Comparison of ENCODE assay signal across 1 cellular context in the genomic region with DNA sequence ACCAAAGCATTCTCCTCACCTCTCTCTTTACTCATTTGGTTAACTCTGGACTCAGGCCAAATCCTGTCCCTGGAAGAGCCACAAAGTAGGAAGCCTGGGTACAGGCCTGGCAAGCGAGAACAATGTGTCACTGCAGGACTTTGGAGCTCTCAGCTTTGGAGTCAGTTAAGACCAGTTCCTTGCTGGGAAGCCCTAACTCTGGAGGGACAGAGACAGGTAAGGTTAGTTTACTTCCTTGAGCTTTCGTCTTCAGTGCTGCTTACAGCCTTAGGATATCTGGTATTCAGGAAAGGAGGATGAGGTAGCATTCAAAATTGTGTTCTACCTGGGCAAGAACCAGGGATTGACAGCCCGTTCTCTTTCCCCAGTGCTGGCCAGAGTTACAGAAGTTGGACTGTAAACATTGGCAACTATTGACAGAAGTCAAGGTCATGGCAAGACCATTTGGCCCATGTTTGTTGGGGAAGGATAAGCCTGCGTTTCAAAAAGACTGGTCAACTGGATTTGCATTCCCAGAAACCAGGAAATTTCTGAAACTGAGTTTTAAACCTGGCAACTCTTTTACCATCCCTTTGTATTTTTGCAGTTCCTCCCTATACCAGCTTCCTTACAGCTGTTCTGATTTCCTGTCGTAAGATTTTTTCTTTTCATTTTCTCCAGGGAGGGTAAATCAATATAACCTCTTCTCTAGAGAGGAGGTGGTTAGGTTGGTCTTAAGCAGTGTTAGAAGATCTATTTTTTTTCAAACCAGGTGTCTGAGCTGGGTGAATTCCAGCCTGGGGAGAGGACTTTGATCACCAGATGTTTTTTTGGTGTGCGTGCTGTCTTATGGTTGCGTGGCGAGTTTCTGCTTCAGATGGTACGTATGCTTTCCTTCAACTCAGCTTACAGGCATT.
TF ChIP-seq lines count a peak whose summit lies in the region.

A gene with protein sequence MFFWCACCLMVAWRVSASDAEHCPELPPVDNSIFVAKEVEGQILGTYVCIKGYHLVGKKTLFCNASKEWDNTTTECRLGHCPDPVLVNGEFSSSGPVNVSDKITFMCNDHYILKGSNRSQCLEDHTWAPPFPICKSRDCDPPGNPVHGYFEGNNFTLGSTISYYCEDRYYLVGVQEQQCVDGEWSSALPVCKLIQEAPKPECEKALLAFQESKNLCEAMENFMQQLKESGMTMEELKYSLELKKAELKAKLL (plus strand): TSS at position 130 of the 896 bp plus-strand sequence. CDS start 672 bp downstream, at position 802.

TF ChIP-seq in HepG2, 621 proteins besides CTCF, POLR2A, EP300 and RAD21 (continued from another document and continues in another):
- TF ChIP-seq, protein P1, sequence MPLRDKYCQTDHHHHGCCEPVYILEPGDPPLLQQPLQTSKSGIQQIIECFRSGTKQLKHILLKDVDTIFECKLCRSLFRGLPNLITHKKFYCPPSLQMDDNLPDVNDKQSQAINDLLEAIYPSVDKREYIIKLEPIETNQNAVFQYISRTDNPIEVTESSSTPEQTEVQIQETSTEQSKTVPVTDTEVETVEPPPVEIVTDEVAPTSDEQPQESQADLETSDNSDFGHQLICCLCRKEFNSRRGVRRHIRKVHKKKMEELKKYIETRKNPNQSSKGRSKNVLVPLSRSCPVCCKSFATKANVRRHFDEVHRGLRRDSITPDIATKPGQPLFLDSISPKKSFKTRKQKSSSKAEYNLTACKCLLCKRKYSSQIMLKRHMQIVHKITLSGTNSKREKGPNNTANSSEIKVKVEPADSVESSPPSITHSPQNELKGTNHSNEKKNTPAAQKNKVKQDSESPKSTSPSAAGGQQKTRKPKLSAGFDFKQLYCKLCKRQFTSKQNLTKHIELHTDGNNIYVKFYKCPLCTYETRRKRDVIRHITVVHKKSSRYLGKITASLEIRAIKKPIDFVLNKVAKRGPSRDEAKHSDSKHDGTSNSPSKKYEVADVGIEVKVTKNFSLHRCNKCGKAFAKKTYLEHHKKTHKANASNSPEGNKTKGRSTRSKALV (CRISPR knock-in tag; IDR thresholded peaks at IDR 0.05), result no peak
- TF ChIP-seq NR3C1 (CRISPR knock-in tag; IDR thresholded peaks at IDR 0.05), result no peak
- TF ChIP-seq NFIB (CRISPR knock-in tag; IDR thresholded peaks at IDR 0.05; ENCODE audit: borderline replicate concordance), result no peak
- TF ChIP-seq ZNF136 (CRISPR knock-in tag; IDR thresholded peaks at IDR 0.05; ENCODE audit: low read depth), result peak; percentile 47; the same call in 1 of the 2 replicates
- TF ChIP-seq, protein P2, sequence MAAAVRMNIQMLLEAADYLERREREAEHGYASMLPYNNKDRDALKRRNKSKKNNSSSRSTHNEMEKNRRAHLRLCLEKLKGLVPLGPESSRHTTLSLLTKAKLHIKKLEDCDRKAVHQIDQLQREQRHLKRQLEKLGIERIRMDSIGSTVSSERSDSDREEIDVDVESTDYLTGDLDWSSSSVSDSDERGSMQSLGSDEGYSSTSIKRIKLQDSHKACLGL (CRISPR knock-in tag; IDR thresholded peaks at IDR 0.05), result no peak
- TF ChIP-seq, protein P3, sequence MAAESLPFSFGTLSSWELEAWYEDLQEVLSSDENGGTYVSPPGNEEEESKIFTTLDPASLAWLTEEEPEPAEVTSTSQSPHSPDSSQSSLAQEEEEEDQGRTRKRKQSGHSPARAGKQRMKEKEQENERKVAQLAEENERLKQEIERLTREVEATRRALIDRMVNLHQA (CRISPR knock-in tag; IDR thresholded peaks at IDR 0.05), result no peak
- TF ChIP-seq FOXO1 (CRISPR knock-in tag; IDR thresholded peaks at IDR 0.05), result peak; percentile 96
- no peak for TF ChIP-seq ZNF432 (CRISPR knock-in tag; IDR thresholded peaks at IDR 0.05; ENCODE audit: borderline replicate concordance)
- no peak for TF ChIP-seq ZNF7 (CRISPR knock-in tag; IDR thresholded peaks at IDR 0.05)
- no peak for TF ChIP-seq SYNCRIP (IDR thresholded peaks at IDR 0.05; ENCODE audit: insufficient read depth, low read depth, low read length)
- peak; percentile 85 for TF ChIP-seq POGZ (CRISPR knock-in tag; IDR thresholded peaks at IDR 0.05)
- TF ChIP-seq STAT5B (CRISPR knock-in tag; IDR thresholded peaks at IDR 0.05), result no peak
- TF ChIP-seq XRCC5 (optimal IDR thresholded peaks at IDR 0.05; ENCODE audit: low read length), result no peak
- TF ChIP-seq SMC3 (IDR thresholded peaks at IDR 0.05; ENCODE audit: low read length), result no peak
- TF ChIP-seq SALL1 (CRISPR knock-in tag; IDR thresholded peaks at IDR 0.05), result peak; percentile 88
- TF ChIP-seq NCOA1 (CRISPR knock-in tag; IDR thresholded peaks at IDR 0.05), result no peak
- TF ChIP-seq TBX3 (IDR thresholded peaks at IDR 0.05; ENCODE audit: borderline replicate concordance), result 0 out of 2 replicates have a peak, but pooled peaks have one; percentile 42
- TF ChIP-seq SMARCE1 (IDR thresholded peaks at IDR 0.05; ENCODE audit: borderline replicate concordance), result no peak
- TF ChIP-seq ZBTB20 (CRISPR knock-in tag; IDR thresholded peaks at IDR 0.05; ENCODE audit: borderline replicate concordance, low read depth), result peak; percentile 43; the same call in 1 of the 2 replicates
- TF ChIP-seq ZNF672 (CRISPR knock-in tag; IDR thresholded peaks at IDR 0.05), result no peak
- no peak for TF ChIP-seq TMF1 (CRISPR knock-in tag; IDR thresholded peaks at IDR 0.05; ENCODE audit: low read depth)
- no peak for TF ChIP-seq ZNF713 (CRISPR knock-in tag; IDR thresholded peaks at IDR 0.05)
- no peak for TF ChIP-seq DNMT3B (CRISPR knock-in tag; conservative IDR thresholded peaks at IDR 0.05)
- TF ChIP-seq HNRNPLL (IDR thresholded peaks at IDR 0.05; ENCODE audit: low read depth, low read length, poor library complexity, severe bottlenecking), result no peak
- TF ChIP-seq ZNF780A (CRISPR knock-in tag; IDR thresholded peaks at IDR 0.05), result no peak
- TF ChIP-seq RBM22 (optimal IDR thresholded peaks at IDR 0.05; ENCODE audit: low read length), result no peak
- TF ChIP-seq, protein P4, sequence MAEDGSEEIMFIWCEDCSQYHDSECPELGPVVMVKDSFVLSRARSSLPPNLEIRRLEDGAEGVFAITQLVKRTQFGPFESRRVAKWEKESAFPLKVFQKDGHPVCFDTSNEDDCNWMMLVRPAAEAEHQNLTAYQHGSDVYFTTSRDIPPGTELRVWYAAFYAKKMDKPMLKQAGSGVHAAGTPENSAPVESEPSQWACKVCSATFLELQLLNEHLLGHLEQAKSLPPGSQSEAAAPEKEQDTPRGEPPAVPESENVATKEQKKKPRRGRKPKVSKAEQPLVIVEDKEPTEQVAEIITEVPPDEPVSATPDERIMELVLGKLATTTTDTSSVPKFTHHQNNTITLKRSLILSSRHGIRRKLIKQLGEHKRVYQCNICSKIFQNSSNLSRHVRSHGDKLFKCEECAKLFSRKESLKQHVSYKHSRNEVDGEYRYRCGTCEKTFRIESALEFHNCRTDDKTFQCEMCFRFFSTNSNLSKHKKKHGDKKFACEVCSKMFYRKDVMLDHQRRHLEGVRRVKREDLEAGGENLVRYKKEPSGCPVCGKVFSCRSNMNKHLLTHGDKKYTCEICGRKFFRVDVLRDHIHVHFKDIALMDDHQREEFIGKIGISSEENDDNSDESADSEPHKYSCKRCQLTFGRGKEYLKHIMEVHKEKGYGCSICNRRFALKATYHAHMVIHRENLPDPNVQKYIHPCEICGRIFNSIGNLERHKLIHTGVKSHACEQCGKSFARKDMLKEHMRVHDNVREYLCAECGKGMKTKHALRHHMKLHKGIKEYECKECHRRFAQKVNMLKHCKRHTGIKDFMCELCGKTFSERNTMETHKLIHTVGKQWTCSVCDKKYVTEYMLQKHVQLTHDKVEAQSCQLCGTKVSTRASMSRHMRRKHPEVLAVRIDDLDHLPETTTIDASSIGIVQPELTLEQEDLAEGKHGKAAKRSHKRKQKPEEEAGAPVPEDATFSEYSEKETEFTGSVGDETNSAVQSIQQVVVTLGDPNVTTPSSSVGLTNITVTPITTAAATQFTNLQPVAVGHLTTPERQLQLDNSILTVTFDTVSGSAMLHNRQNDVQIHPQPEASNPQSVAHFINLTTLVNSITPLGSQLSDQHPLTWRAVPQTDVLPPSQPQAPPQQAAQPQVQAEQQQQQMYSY (CRISPR knock-in tag; IDR thresholded peaks at IDR 0.05), result peak; percentile 22; the same call in 1 of the 2 replicates
- TF ChIP-seq, protein P5, sequence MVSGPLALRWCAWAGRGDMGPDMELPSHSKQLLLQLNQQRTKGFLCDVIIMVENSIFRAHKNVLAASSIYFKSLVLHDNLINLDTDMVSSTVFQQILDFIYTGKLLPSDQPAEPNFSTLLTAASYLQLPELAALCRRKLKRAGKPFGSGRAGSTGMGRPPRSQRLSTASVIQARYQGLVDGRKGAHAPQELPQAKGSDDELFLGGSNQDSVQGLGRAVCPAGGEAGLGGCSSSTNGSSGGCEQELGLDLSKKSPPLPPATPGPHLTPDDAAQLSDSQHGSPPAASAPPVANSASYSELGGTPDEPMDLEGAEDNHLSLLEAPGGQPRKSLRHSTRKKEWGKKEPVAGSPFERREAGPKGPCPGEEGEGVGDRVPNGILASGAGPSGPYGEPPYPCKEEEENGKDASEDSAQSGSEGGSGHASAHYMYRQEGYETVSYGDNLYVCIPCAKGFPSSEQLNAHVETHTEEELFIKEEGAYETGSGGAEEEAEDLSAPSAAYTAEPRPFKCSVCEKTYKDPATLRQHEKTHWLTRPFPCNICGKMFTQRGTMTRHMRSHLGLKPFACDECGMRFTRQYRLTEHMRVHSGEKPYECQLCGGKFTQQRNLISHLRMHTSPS (CRISPR knock-in tag; IDR thresholded peaks at IDR 0.05; ENCODE audit: low read depth), result no peak; the same call in 1 of the 2 replicates
- TF ChIP-seq, protein P6, sequence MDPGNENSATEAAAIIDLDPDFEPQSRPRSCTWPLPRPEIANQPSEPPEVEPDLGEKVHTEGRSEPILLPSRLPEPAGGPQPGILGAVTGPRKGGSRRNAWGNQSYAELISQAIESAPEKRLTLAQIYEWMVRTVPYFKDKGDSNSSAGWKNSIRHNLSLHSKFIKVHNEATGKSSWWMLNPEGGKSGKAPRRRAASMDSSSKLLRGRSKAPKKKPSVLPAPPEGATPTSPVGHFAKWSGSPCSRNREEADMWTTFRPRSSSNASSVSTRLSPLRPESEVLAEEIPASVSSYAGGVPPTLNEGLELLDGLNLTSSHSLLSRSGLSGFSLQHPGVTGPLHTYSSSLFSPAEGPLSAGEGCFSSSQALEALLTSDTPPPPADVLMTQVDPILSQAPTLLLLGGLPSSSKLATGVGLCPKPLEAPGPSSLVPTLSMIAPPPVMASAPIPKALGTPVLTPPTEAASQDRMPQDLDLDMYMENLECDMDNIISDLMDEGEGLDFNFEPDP (CRISPR knock-in tag; conservative IDR thresholded peaks at IDR 0.05), result no peak
- TF ChIP-seq THAP11 (CRISPR knock-in tag; IDR thresholded peaks at IDR 0.05), result peak; percentile 63; the same call in 1 of the 2 replicates
- TF ChIP-seq, protein P7, sequence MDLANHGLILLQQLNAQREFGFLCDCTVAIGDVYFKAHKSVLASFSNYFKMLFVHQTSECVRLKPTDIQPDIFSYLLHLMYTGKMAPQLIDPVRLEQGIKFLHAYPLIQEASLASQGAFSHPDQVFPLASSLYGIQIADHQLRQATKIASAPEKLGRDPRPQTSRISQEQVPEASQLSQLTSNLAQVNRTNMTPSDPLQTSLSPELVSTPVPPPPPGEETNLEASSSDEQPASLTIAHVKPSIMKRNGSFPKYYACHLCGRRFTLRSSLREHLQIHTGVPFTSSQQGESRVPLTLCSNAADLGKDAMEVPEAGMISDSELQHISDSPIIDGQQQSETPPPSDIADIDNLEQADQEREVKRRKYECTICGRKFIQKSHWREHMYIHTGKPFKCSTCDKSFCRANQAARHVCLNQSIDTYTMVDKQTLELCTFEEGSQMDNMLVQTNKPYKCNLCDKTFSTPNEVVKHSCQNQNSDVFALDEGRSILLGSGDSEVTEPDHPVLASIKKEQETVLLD (CRISPR knock-in tag; IDR thresholded peaks at IDR 0.05; ENCODE audit: low read depth), result no peak
- TF ChIP-seq MIXL1 (CRISPR knock-in tag; IDR thresholded peaks at IDR 0.05), result peak; percentile 67; the same call in 1 of the 2 replicates
- TF ChIP-seq, protein P8, sequence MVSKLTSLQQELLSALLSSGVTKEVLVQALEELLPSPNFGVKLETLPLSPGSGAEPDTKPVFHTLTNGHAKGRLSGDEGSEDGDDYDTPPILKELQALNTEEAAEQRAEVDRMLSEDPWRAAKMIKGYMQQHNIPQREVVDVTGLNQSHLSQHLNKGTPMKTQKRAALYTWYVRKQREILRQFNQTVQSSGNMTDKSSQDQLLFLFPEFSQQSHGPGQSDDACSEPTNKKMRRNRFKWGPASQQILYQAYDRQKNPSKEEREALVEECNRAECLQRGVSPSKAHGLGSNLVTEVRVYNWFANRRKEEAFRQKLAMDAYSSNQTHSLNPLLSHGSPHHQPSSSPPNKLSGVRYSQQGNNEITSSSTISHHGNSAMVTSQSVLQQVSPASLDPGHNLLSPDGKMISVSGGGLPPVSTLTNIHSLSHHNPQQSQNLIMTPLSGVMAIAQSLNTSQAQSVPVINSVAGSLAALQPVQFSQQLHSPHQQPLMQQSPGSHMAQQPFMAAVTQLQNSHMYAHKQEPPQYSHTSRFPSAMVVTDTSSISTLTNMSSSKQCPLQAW (CRISPR knock-in tag; IDR thresholded peaks at IDR 0.05), result peak; percentile 62; the same call in 1 of the 2 replicates
- TF ChIP-seq RBAK (CRISPR knock-in tag; IDR thresholded peaks at IDR 0.05), result no peak
- peak; percentile 70; the same call in 1 of the 2 replicates for TF ChIP-seq ETV6 (CRISPR knock-in tag; conservative IDR thresholded peaks at IDR 0.05)
- no peak for TF ChIP-seq MTA1 (CRISPR knock-in tag; IDR thresholded peaks at IDR 0.05; ENCODE audit: borderline replicate concordance)
- TF ChIP-seq ZNF451 (CRISPR knock-in tag; IDR thresholded peaks at IDR 0.05), result no peak
- TF ChIP-seq HNRNPL (IDR thresholded peaks at IDR 0.05; ENCODE audit: low read depth, low read length), result no peak
- TF ChIP-seq, protein P9, sequence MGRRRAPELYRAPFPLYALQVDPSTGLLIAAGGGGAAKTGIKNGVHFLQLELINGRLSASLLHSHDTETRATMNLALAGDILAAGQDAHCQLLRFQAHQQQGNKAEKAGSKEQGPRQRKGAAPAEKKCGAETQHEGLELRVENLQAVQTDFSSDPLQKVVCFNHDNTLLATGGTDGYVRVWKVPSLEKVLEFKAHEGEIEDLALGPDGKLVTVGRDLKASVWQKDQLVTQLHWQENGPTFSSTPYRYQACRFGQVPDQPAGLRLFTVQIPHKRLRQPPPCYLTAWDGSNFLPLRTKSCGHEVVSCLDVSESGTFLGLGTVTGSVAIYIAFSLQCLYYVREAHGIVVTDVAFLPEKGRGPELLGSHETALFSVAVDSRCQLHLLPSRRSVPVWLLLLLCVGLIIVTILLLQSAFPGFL (CRISPR knock-in tag; IDR thresholded peaks at IDR 0.05), result no peak
- no peak for TF ChIP-seq EZH2 (conservative IDR thresholded peaks at IDR 0.05; ENCODE audit: low read depth, low read length)
- TF ChIP-seq KDM2A (CRISPR knock-in tag; IDR thresholded peaks at IDR 0.05; ENCODE audit: borderline replicate concordance, low read depth), result 0 out of 2 replicates have a peak, but pooled peaks have one; percentile 21
- TF ChIP-seq, protein P10, sequence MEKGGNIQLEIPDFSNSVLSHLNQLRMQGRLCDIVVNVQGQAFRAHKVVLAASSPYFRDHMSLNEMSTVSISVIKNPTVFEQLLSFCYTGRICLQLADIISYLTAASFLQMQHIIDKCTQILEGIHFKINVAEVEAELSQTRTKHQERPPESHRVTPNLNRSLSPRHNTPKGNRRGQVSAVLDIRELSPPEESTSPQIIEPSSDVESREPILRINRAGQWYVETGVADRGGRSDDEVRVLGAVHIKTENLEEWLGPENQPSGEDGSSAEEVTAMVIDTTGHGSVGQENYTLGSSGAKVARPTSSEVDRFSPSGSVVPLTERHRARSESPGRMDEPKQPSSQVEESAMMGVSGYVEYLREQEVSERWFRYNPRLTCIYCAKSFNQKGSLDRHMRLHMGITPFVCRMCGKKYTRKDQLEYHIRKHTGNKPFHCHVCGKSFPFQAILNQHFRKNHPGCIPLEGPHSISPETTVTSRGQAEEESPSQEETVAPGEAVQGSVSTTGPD (CRISPR knock-in tag; IDR thresholded peaks at IDR 0.05), result peak; percentile 99
